ENCODE assay signal across 9 cellular contexts in genomic region chr16:13921328-13921727, GRCh38. TPM values are rescaled to one million over a fixed set of nuclear protein-coding genes. Genes with fewer than 3 reads are reported as not detected.
A peak's percentile ranks its signal among the peaks of the same experiment; 100 is the strongest.
DNase-seq lines count a peak whose midpoint lies in the region; ATAC-seq and TF ChIP-seq lines count a peak whose summit lies in the region.
"Had no signal": no experiment of that assay in that cellular context is flagged by ENCODE, and none has a peak within 500 bp of the region (broad histone marks: within the 10 kb centered on the region; RNA-seq: fewer than 3 reads in every experiment).

No MANE protein-coding gene starts in this region.

- H2BK12ac ChIP-seq in trophoblast cell (ENCODE audit: low read length) = no peak overlapping the region

- peaks cover 11% of the 10 kb centered on the region for H3K36me3 Mint-ChIP-seq in T-helper 2 cell treated with Interferon-gamma antibody and Interleukin-4, amounts not matched to agents 5 μg/mL and 100 μg/mL, for 36 hours (ENCODE audit: low read depth)

- peaks cover 7% of the 10 kb centered on the region for H3K27me3 Mint-ChIP-seq in T-helper 2 cell treated with Interferon-gamma antibody and Interleukin-4, amounts not matched to agents 5 μg/mL and 100 μg/mL, for 36 hours (ENCODE audit: low read depth)

- H3K4ac ChIP-seq in trophoblast cell (ENCODE audit: low read depth, low read length) = no peak overlapping the region

- no peak overlapping the region for H2BK120ac ChIP-seq in trophoblast cell (ENCODE audit: insufficient read depth, low read length, poor library complexity)

- H3K4me3 ChIP-seq in OCI-LY1 (ENCODE audit: low read depth, low read length, poor library complexity, severe bottlenecking) (peak overlapping the region; percentile 83), ectodermal cell (ENCODE audit: insufficient read depth, low read depth, low read length) (peak overlapping the region; percentile 98), trophoblast cell (ENCODE audit: low read depth, low read length) (no peak overlapping the region)

- H2AFZ ChIP-seq in OCI-LY1 (ENCODE audit: low read length) (no peak overlapping the region), trophoblast cell (ENCODE audit: insufficient read depth, low read length, poor library complexity) (no peak overlapping the region)

- H3K14ac ChIP-seq in trophoblast cell (ENCODE audit: low read length) = no peak overlapping the region

- H3K27me3 ChIP-seq in OCI-LY1 (ENCODE audit: insufficient read depth, low read length) (no peaks in the 10 kb centered on the region), ectodermal cell (ENCODE audit: control insufficient read depth, insufficient read depth, low read length, poor library complexity, severe bottlenecking) (no peaks in the 10 kb centered on the region), trophoblast cell (ENCODE audit: insufficient read depth, low read length) (no peaks in the 10 kb centered on the region), foreskin keratinocyte (no peaks in the 10 kb centered on the region)

- peak overlapping the region; percentile 7 for H4K8ac ChIP-seq in trophoblast cell (ENCODE audit: low read depth, low read length)

- H4K91ac ChIP-seq in trophoblast cell (ENCODE audit: low read depth, low read length) = no peak overlapping the region

- no peaks in the 10 kb centered on the region for H3K9me2 ChIP-seq in OCI-LY1 (ENCODE audit: low read depth, low read length)

- H4K12ac ChIP-seq in trophoblast cell (ENCODE audit: low read depth, low read length) = no peak overlapping the region

- 82 to 88% methylated on average over 2 of the region's 2 CpGs for whole genome bisulfite sequencing in ectodermal cell, 2 experiments
- WGBS in trophoblast cell (ENCODE audit: extremely low coverage, insufficient coverage, insufficient read length) = no CpG with 5 or more reads among the region's 2 CpGs

- H3K9ac ChIP-seq in OCI-LY1 (ENCODE audit: low read length) (peak overlapping the region; percentile 91; the same call in 1 of the 2 replicates), trophoblast cell (ENCODE audit: low read length) (no peak overlapping the region)

- no peaks in the 10 kb centered on the region for H3K9me3 Mint-ChIP-seq in T-helper 2 cell treated with Interferon-gamma antibody and Interleukin-4, amounts not matched to agents 5 μg/mL and 100 μg/mL, for 36 hours

- no peak overlapping the region for H3K18ac ChIP-seq in trophoblast cell (ENCODE audit: low read length)

- no peak overlapping the region for H2AK5ac ChIP-seq in trophoblast cell (ENCODE audit: low read length)

- H3K9me3 ChIP-seq in OCI-LY1 (ENCODE audit: low read length) (no peaks in the 10 kb centered on the region), ectodermal cell (ENCODE audit: control insufficient read depth, low read length) (no peaks in the 10 kb centered on the region), trophoblast cell (ENCODE audit: insufficient read depth, low read depth, low read length) (no peaks in the 10 kb centered on the region)

- H3F3A ChIP-seq in OCI-LY1 (ENCODE audit: insufficient read depth, low read length) = no peaks in the 10 kb centered on the region

- H3K4me3 Mint-ChIP-seq in T-helper 2 cell treated with Interferon-gamma antibody and Interleukin-4, amounts not matched to agents 5 μg/mL and 100 μg/mL, for 36 hours = peak overlapping the region; percentile 92

- H3K27ac ChIP-seq in OCI-LY1 (ENCODE audit: low read depth, low read length, poor library complexity, severe bottlenecking) = no peak overlapping the region
- H3K27ac ChIP-seq in ectodermal cell (ENCODE audit: insufficient read depth, low read depth, low read length, poor library complexity, severe bottlenecking) = no peak overlapping the region
- no peak overlapping the region for H3K27ac ChIP-seq in trophoblast cell (ENCODE audit: low read depth, low read length)
- H3K27ac ChIP-seq in foreskin keratinocyte = no peak overlapping the region
- H3K27ac ChIP-seq: HL-60 had no signal

- TF ChIP-seq CTCF in OCI-LY1 (IDR thresholded peaks at IDR 0.05; ENCODE audit: low read length) (no peak), foreskin keratinocyte (conservative IDR thresholded peaks at IDR 0.05) (no peak)

- no peak for DNase-seq in T-helper 2 cell treated with Interferon-gamma antibody and Interleukin-4, amounts not matched to agents 5 μg/mL and 100 μg/mL, for 36 hours (ENCODE audit: low spot score)
- DNase-seq in T-helper 2 cell = no peak
- DNase-seq in trophoblast cell = no peak
- DNase-seq in foreskin keratinocyte = no peak
- DNase-seq in NCI-H1105 treated with DMSO at 0.1 percent for 48 hours (lab: John Stamatoyannopoulos, UW) = no peak

- H3K27ac Mint-ChIP-seq in T-helper 2 cell treated with Interferon-gamma antibody and Interleukin-4, amounts not matched to agents 5 μg/mL and 100 μg/mL, for 36 hours = peak overlapping the region; percentile 9

- H2BK5ac ChIP-seq in trophoblast cell (ENCODE audit: low read depth, low read length, poor library complexity) = no peak overlapping the region

- H3K4me2 ChIP-seq in OCI-LY1 (ENCODE audit: low read length) (peak overlapping the region; percentile 81), trophoblast cell (ENCODE audit: low read length) (no peak overlapping the region)

- H4K20me1 ChIP-seq in OCI-LY1 (ENCODE audit: insufficient read depth, low read length) = no peaks in the 10 kb centered on the region

- H3K79me1 ChIP-seq in trophoblast cell (ENCODE audit: low read length) = peaks cover 4% of the 10 kb centered on the region

- peaks cover 19% of the 10 kb centered on the region for H3K4me1 ChIP-seq in OCI-LY1 (ENCODE audit: insufficient read depth, low read length, severe bottlenecking)
- H3K4me1 ChIP-seq in ectodermal cell (ENCODE audit: control insufficient read depth, insufficient read depth, low read length) = peaks cover 3% of the 10 kb centered on the region
- peaks cover 3 to 7% of the 10 kb centered on the region in 2 experiments for H3K4me1 ChIP-seq in trophoblast cell (ENCODE audit: control insufficient read depth in 1 of 2, insufficient read depth in 2 of 2, low read length in 2 of 2)
- no peaks in the 10 kb centered on the region for H3K4me1 ChIP-seq in foreskin keratinocyte

- ATAC-seq in foreskin keratinocyte = no peak
- ATAC-seq in HG03565 (IDR thresholded peaks at IDR 0.05; ENCODE audit: unreplicated experiment) = no peak

- H3K79me2 ChIP-seq in OCI-LY1 (ENCODE audit: insufficient read depth, low read length) (no peaks in the 10 kb centered on the region), trophoblast cell (ENCODE audit: control insufficient read depth, insufficient read depth, low read length, poor library complexity) (peaks cover 5% of the 10 kb centered on the region)

- H3K4me1 Mint-ChIP-seq in T-helper 2 cell treated with Interferon-gamma antibody and Interleukin-4, amounts not matched to agents 5 μg/mL and 100 μg/mL, for 36 hours (ENCODE audit: low read depth) = peaks cover 23% of the 10 kb centered on the region

- H3K23ac ChIP-seq in trophoblast cell (ENCODE audit: low read length) = no peak overlapping the region

- peaks cover 27% of the 10 kb centered on the region; the same call in 1 of the 2 replicates for H3K36me3 ChIP-seq in OCI-LY1 (ENCODE audit: insufficient read depth, low read length)
- H3K36me3 ChIP-seq in ectodermal cell (ENCODE audit: control insufficient read depth, insufficient read depth, low read length) = no peaks in the 10 kb centered on the region
- H3K36me3 ChIP-seq in trophoblast cell (ENCODE audit: control insufficient read depth in 1 of 2, insufficient read depth in 2 of 2, low read length in 2 of 2) = peaks cover 3 to 4% of the 10 kb centered on the region in 2 experiments

RNA-seq across cellular contexts. Expression of gene ERCC4, which starts 1.4 kb away (rescaled TPM):
- 13.7 TPM for polyA plus RNA-seq in ectodermal cell (2013, experiment 1 of 4)
- 13.8 TPM for polyA plus RNA-seq in ectodermal cell (2013, experiment 2 of 4)
- 8.1 TPM for polyA plus RNA-seq in ectodermal cell (2013, experiment 3 of 4)
- 9.2 TPM for polyA plus RNA-seq in ectodermal cell (2013, experiment 4 of 4)
- polyA plus RNA-seq in trophoblast cell (2013) = 3.7 and 3.8 TPM in 2 replicates
- 6.3 and 7.2 TPM in 2 replicates for total RNA-seq in foreskin keratinocyte
- 1.0 and 1.3 TPM in 2 replicates for polyA plus RNA-seq in foreskin keratinocyte
